Comparison of ENCODE assay signal across 25 cellular contexts in the genomic region with DNA sequence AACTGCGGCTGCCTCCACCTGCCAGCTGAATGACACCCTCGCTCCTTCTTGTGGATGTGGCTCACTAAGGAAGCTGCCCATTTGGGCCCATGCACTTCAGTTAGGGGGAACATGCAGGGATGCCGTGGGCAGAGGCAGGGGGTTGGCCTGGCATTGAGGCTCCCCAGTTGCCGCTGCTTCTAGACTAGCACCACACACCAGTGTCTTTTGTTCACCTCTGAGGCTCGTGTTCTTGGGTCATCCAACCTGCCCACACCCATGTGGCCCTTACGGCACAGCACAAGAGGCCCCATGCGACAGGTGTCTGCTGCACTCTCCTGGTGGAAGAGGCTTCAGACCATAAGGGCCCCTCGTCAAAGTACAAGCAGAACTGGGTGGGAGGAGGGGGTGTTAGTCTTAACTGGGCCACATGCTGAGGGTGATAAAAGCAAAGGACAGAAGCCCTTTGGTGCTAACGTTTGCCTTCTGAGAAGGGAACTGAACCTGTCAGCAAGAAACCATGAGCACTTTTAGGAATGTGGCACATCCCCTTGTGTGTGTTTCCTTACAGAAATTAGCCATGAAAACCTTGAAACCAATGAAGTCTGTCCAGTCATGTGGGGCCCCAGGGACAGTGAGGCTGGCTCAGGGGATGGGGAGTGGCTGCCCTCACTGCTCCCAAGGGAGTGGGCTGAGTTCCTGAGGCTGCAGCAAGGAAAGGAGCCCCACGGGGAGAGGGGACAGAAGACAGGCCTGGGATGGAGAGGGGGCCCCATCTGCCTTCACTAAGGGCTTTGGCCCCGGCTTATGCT. TPM values are rescaled to one million over a fixed set of nuclear protein-coding genes. Genes with fewer than 3 reads are reported as not detected.
DNase-seq lines count a peak whose midpoint lies in the region; ATAC-seq and TF ChIP-seq lines count a peak whose summit lies in the region.
"Had no signal": no experiment of that assay in that cellular context is flagged by ENCODE, and none has a peak within 500 bp of the region (broad histone marks: within the 10 kb centered on the region; RNA-seq: fewer than 3 reads in every experiment).

No MANE protein-coding gene starts in this region.

- 69 to 71% methylated on average over 10 to 11 of the region's 11 CpGs for WGBS in esophagus, 2 donors
- WGBS in mesenchymal stem cell, result 77% methylated on average over 10 of the region's 11 CpGs

- peaks cover 20% of the 10 kb centered on the region for H3K36me3 Mint-ChIP-seq in activated T-helper 2 cell treated with anti-CD3 and anti-CD28 coated beads, Interferon-gamma antibody, Interleukin-2, Interleukin-4, amounts not matched to agents 10 μg/mL and 5 μg/mL and 100 μg/mL, durations not matched to agents 14 hours and 24 hours and 36 hours (ENCODE audit: low read depth)
- H3K36me3 Mint-ChIP-seq: CD4-positive, CD25-positive, alpha-beta regulatory T cell had no signal

- H3K4me3 ChIP-seq in esophagus (ENCODE audit: low read depth in 1 of 2, low read length in 2 of 2) (no peak overlapping the region), mesenchymal stem cell (ENCODE audit: insufficient read depth in 1 of 2, low read depth in 1 of 2, low read length in 2 of 2) (no peak overlapping the region), thoracic aorta (no peak overlapping the region)
- H3K4me3 ChIP-seq: SJCRH30 had no signal

- H3K27ac Mint-ChIP-seq in activated T-helper 2 cell treated with anti-CD3 and anti-CD28 coated beads, Interferon-gamma antibody, Interleukin-2, Interleukin-4, amounts not matched to agents 10 μg/mL and 5 μg/mL and 100 μg/mL, durations not matched to agents 14 hours and 24 hours and 36 hours, result no peak overlapping the region
- H3K27ac Mint-ChIP-seq: activated CD4-positive, alpha-beta T cell treated with anti-CD3 and anti-CD28 coated beads for 36 hours had no signal

- H3K9me3 ChIP-seq in esophagus (ENCODE audit: control insufficient read depth in 2 of 2, insufficient read depth in 1 of 2, low read depth in 1 of 2, low read length in 1 of 2) (peaks cover 0 to under 1% of the 10 kb centered on the region in 2 donors), mesenchymal stem cell (ENCODE audit: control insufficient read depth, low read length) (no peaks in the 10 kb centered on the region), thoracic aorta (no peaks in the 10 kb centered on the region)
- H3K9me3 ChIP-seq: SJCRH30 had no signal

- H3K4me1 ChIP-seq in esophagus (ENCODE audit: control insufficient read depth in 2 of 2, insufficient read depth in 2 of 2, low read length in 1 of 2) (peaks cover 0 to under 1% of the 10 kb centered on the region in 2 donors), mesenchymal stem cell (ENCODE audit: control insufficient read depth, insufficient read depth, low read depth, low read length) (peaks cover 26% of the 10 kb centered on the region), thoracic aorta (ENCODE audit: control insufficient read depth in 1 of 2, low read depth in 2 of 2) (peaks cover 4 to 27% of the 10 kb centered on the region in 2 donors)
- H3K4me1 ChIP-seq: parathyroid adenoma had no signal

- peak overlapping the region; percentile 49 for H2BK120ac ChIP-seq in mesenchymal stem cell (ENCODE audit: low read depth, low read length)

- intact Hi-C loops in activated T-helper 2 cell treated with anti-CD3 and anti-CD28 coated beads, Interferon-gamma antibody, Interleukin-2, Interleukin-4, amounts not matched to agents 10 μg/mL and 5 μg/mL and 100 μg/mL, durations not matched to agents 14 hours and 24 hours and 36 hours (cut with micrococcal nuclease), result no loop called here

- H3K4me3 Mint-ChIP-seq in activated T-helper 2 cell treated with anti-CD3 and anti-CD28 coated beads, Interferon-gamma antibody, Interleukin-2, Interleukin-4, amounts not matched to agents 10 μg/mL and 5 μg/mL and 100 μg/mL, durations not matched to agents 14 hours and 24 hours and 36 hours (ENCODE audit: low read depth), result no peak overlapping the region
- H3K4me3 Mint-ChIP-seq: activated CD4-positive, alpha-beta T cell treated with anti-CD3 and anti-CD28 coated beads for 36 hours; activated T-cell treated with anti-CD3 and anti-CD28 coated beads, Interleukin-2, amount 50 U/mL, for 4 hours; CD4-positive, CD25-positive, alpha-beta regulatory T cell; naive thymus-derived CD8-positive, alpha-beta T cell had no signal

- H3K27ac ChIP-seq in esophagus (ENCODE audit: low read depth in 2 of 2, low read length in 1 of 2), result peak overlapping the region; percentile 12 to 43
- peak overlapping the region; percentile 42 for H3K27ac ChIP-seq in mesenchymal stem cell (ENCODE audit: low read length, poor library complexity, severe bottlenecking)
- peak overlapping the region; percentile 61 for H3K27ac ChIP-seq in thoracic aorta
- H3K27ac ChIP-seq: epithelial cell of prostate, KMS-11, parathyroid adenoma, SJCRH30 had no signal

- TF ChIP-seq CTCF in thoracic aorta (IDR thresholded peaks at IDR 0.05), result no peak

- no peak overlapping the region for H2AFZ ChIP-seq in mesenchymal stem cell (ENCODE audit: low read depth, low read length)
- H2AFZ ChIP-seq: parathyroid adenoma had no signal

- H3K9me3 Mint-ChIP-seq in activated T-helper 2 cell treated with anti-CD3 and anti-CD28 coated beads, Interferon-gamma antibody, Interleukin-2, Interleukin-4, amounts not matched to agents 10 μg/mL and 5 μg/mL and 100 μg/mL, durations not matched to agents 14 hours and 24 hours and 36 hours, result no peaks in the 10 kb centered on the region
- H3K9me3 Mint-ChIP-seq: activated T-cell treated with anti-CD3 and anti-CD28 coated beads, Interleukin-2, amount 50 U/mL, for 4 hours; CD4-positive, CD25-positive, alpha-beta regulatory T cell; naive thymus-derived CD8-positive, alpha-beta T cell had no signal

- H3K79me1 ChIP-seq in mesenchymal stem cell (replicated peaks; ENCODE audit: low read length, poor library complexity, severe bottlenecking), result peaks cover 9% of the 10 kb centered on the region

- H3K18ac ChIP-seq in mesenchymal stem cell (ENCODE audit: low read depth in 1 of 2, low read length in 2 of 2), result peak overlapping the region; percentile 11 to 62

- H2AK5ac ChIP-seq in mesenchymal stem cell (ENCODE audit: low read length, severe bottlenecking), result peak overlapping the region; percentile 96

- peak overlapping the region in 1 of 2 experiments; percentile 11 for H3K14ac ChIP-seq in mesenchymal stem cell (ENCODE audit: low read length in 2 of 2)

- peak overlapping the region; percentile 71 for H4K8ac ChIP-seq in mesenchymal stem cell (ENCODE audit: low read length)

- H3K36me3 ChIP-seq in esophagus (ENCODE audit: control insufficient read depth in 2 of 2, insufficient read depth in 2 of 2, low read length in 1 of 2) (peaks cover 0 to 5% of the 10 kb centered on the region in 2 donors), mesenchymal stem cell (ENCODE audit: control insufficient read depth in 1 of 2, insufficient read depth in 2 of 2, low read depth in 1 of 2, low read length in 2 of 2) (peaks cover 31 to 33% of the 10 kb centered on the region in 2 experiments), thoracic aorta (peaks cover 16% of the 10 kb centered on the region)
- H3K36me3 ChIP-seq: SJCRH30 had no signal

- H3K23ac ChIP-seq in mesenchymal stem cell (ENCODE audit: low read length in 2 of 2), result no peak overlapping the region

- H3K27me3 ChIP-seq in esophagus (ENCODE audit: control insufficient read depth in 1 of 2, insufficient read depth in 2 of 2, low read length in 2 of 2), result no peaks in the 10 kb centered on the region
- peaks cover 0 to 26% of the 10 kb centered on the region in 2 experiments for H3K27me3 ChIP-seq in mesenchymal stem cell (ENCODE audit: control insufficient read depth in 1 of 2, insufficient read depth in 1 of 2, low read length in 2 of 2)
- no peaks in the 10 kb centered on the region for H3K27me3 ChIP-seq in thoracic aorta (replicated peaks; ENCODE audit: insufficient read depth)
- H3K27me3 ChIP-seq: SJCRH30 had no signal

- no peak overlapping the region for H3K9ac ChIP-seq in mesenchymal stem cell (ENCODE audit: low read length)
- H3K9ac ChIP-seq: KMS-11, parathyroid adenoma had no signal

- H2BK15ac ChIP-seq in mesenchymal stem cell (ENCODE audit: low read depth, poor library complexity, severe bottlenecking), result no peak overlapping the region

- peak; percentile 56 for DNase-seq in M059J (ENCODE audit: low read depth)
- no peak for DNase-seq in mesenchymal stem cell
- DNase-seq in thoracic aorta (ENCODE audit: low spot score), result no peak
- no peak for DNase-seq in AG20443 (ENCODE audit: low spot score)
- DNase-seq in NCI-H1694 (lab: John Stamatoyannopoulos, UW), result no peak
- DNase-seq in COLO668 (lab: John Stamatoyannopoulos, UW; ENCODE audit: unreplicated experiment), result no peak
- DNase-seq in activated T-helper 2 cell treated with anti-CD3 and anti-CD28 coated beads, Interferon-gamma antibody, Interleukin-2, Interleukin-4, amounts not matched to agents 10 μg/mL and 5 μg/mL and 100 μg/mL, durations not matched to agents 14 hours and 24 hours and 36 hours (ENCODE audit: low spot score), result no peak
- DNase-seq: activated CD4-positive, alpha-beta T cell treated with anti-CD3 and anti-CD28 coated beads for 36 hours; activated naive CD4-positive, alpha-beta T cell treated with Interleukin-2 at 50 U/mL for 16 hours; activated T-cell treated with anti-CD3 and anti-CD28 coated beads, Interleukin-2, amount 50 U/mL, for 4 hours; amygdala; CD4-positive, CD25-positive, alpha-beta regulatory T cell; central memory CD4-positive, alpha-beta T cell; DMS 273 treated with DMSO at 0.1 percent for 48 hours; foreskin melanocyte; kidney; naive thymus-derived CD8-positive, alpha-beta T cell; NCI-H187 treated with DMSO at 0.1 percent for 48 hours; NCI-H345; PC-3; SJCRH30 had no signal

- no peaks in the 10 kb centered on the region for H3K27me3 Mint-ChIP-seq in activated T-helper 2 cell treated with anti-CD3 and anti-CD28 coated beads, Interferon-gamma antibody, Interleukin-2, Interleukin-4, amounts not matched to agents 10 μg/mL and 5 μg/mL and 100 μg/mL, durations not matched to agents 14 hours and 24 hours and 36 hours (ENCODE audit: low read depth)
- H3K27me3 Mint-ChIP-seq: activated CD4-positive, alpha-beta T cell treated with anti-CD3 and anti-CD28 coated beads for 36 hours; CD4-positive, CD25-positive, alpha-beta regulatory T cell; naive thymus-derived CD8-positive, alpha-beta T cell had no signal

- peak overlapping the region; percentile 54 for H4K91ac ChIP-seq in mesenchymal stem cell (ENCODE audit: low read length)

- H2BK5ac ChIP-seq in mesenchymal stem cell (ENCODE audit: low read depth, low read length, poor library complexity, severe bottlenecking), result peak overlapping the region; percentile 53

- H3K4me2 ChIP-seq in mesenchymal stem cell (ENCODE audit: low read length, poor library complexity, severe bottlenecking), result no peak overlapping the region
- H3K4me2 ChIP-seq: KMS-11 had no signal

- H3K4me1 Mint-ChIP-seq in activated T-helper 2 cell treated with anti-CD3 and anti-CD28 coated beads, Interferon-gamma antibody, Interleukin-2, Interleukin-4, amounts not matched to agents 10 μg/mL and 5 μg/mL and 100 μg/mL, durations not matched to agents 14 hours and 24 hours and 36 hours (ENCODE audit: low read depth), result no peaks in the 10 kb centered on the region
- H3K4me1 Mint-ChIP-seq: activated CD4-positive, alpha-beta T cell treated with anti-CD3 and anti-CD28 coated beads for 36 hours had no signal

- H2BK12ac ChIP-seq in mesenchymal stem cell (ENCODE audit: low read length in 2 of 2), result peak overlapping the region in 1 of 2 experiments; percentile 57

- no peak overlapping the region for H3K4ac ChIP-seq in mesenchymal stem cell (ENCODE audit: low read depth in 1 of 2, low read length in 2 of 2)

- ATAC-seq in thoracic aorta (ENCODE audit: insufficient number of reproducible peaks, low FRiP score, low read depth), result peak; percentile 22
- ATAC-seq: activated CD4-positive, alpha-beta T cell treated with anti-CD3 and anti-CD28 coated beads for 36 hours; activated T-cell treated with anti-CD3 and anti-CD28 coated beads, Interleukin-2, amount 50 U/mL, for 4 hours; naive thymus-derived CD8-positive, alpha-beta T cell; PC-3 had no signal

RNA-seq across cellular contexts. Expression of a gene that starts 39.2 kb away (rescaled TPM):
- total RNA-seq in M059J (2014; rRNA removed; shearing (Covaris generic)), result 28.1 and 38.8 TPM in 2 replicates
- polyA plus RNA-seq in esophagus, result 1 to 10 TPM; 2.6 TPM
- polyA plus RNA-seq in mesenchymal stem cell (2013, experiment 1 of 2), result 55.4 TPM
- 50.7 TPM for polyA plus RNA-seq in mesenchymal stem cell (2013, experiment 2 of 2)
- total RNA-seq in thoracic aorta, result 10 to 100 TPM; 41.6 to 44.5 TPM
- total RNA-seq in activated T-helper 2 cell treated with anti-CD3 and anti-CD28 coated beads, Interferon-gamma antibody, Interleukin-2, Interleukin-4, amounts not matched to agents 10 μg/mL and 5 μg/mL and 100 μg/mL, durations not matched to agents 14 hours and 24 hours and 36 hours, result 28.1 and 28.6 TPM in 2 replicates
